24 cellular contexts compared by ENCODE assay signal in the genomic region with DNA sequence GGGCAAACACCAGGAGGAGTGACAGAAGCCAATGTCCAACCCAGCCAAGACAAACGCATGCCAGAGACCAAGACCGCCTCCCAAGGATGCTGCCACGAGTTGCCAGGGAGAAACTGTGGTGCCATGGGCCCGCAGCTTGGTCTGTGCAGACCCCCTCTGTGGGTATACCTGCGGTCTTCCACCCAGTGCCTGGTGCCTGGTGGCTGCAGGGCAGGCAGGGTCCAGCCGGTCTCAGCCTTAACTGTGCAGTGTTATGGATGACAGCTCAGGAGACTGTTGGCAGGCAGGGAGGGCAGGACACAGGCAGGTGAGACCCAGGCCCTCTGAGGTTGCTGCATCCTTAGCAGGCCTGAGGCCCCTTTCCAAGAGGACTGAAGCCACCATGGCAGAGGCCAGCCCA.
A peak's percentile ranks its signal among the peaks of the same experiment; 100 is the strongest.
DNase-seq lines count a peak whose midpoint lies in the region; ATAC-seq, FAIRE-seq and TF ChIP-seq lines count a peak whose summit lies in the region.
"Had no signal": no experiment of that assay in that cellular context is flagged by ENCODE, and none has a peak within 500 bp of the region (broad histone marks: within the 10 kb centered on the region; RNA-seq: fewer than 3 reads in every experiment).

No MANE protein-coding gene starts in this region.

- H3K4ac ChIP-seq in H9 (ENCODE audit: low read depth, low read length): no peak overlapping the region

- no peak overlapping the region for H4K8ac ChIP-seq in H9 (replicated peaks; ENCODE audit: insufficient read length, low read depth, low read length)

- H2AK5ac ChIP-seq in H9 (ENCODE audit: insufficient read length, low read length): no peak overlapping the region

- no peaks in the 10 kb centered on the region for H3K36me3 Mint-ChIP-seq in H9 (ENCODE audit: insufficient read depth in 1 of 3, low read depth in 3 of 3)
- no peaks in the 10 kb centered on the region for H3K36me3 Mint-ChIP-seq in T-helper 17 cell (ENCODE audit: low read depth)
- no peaks in the 10 kb centered on the region for H3K36me3 Mint-ChIP-seq in activated T-helper 17 cell treated with anti-CD3 and anti-CD28 coated beads, Interleukin-2, amount 50 U/mL, for 72 hours (ENCODE audit: low read depth)
- H3K36me3 Mint-ChIP-seq: CD4-positive, CD25-positive, alpha-beta regulatory T cell; CD8-positive, alpha-beta memory T cell had no signal

- H4K20me1 ChIP-seq in H9 (ENCODE audit: control insufficient read depth, insufficient read depth, insufficient read length): no peaks in the 10 kb centered on the region

- WGBS in H9 (ENCODE audit: extremely low coverage, insufficient read length, low lambda C conversion rate): no CpG with 5 or more reads among the region's 6 CpGs
- WGBS in aorta, 2 donors: 78 to 82% methylated on average over 6 of the region's 6 CpGs

- intact Hi-C loops in lower lobe of right lung (cut with DNase I) (no loop called here), aorta (cut with DNase I) (no loop called here)

- H3K27ac Mint-ChIP-seq in H9 (no peak overlapping the region), T-helper 17 cell (peak overlapping the region; percentile 14)
- H3K27ac Mint-ChIP-seq in activated T-helper 17 cell treated with anti-CD3 and anti-CD28 coated beads, Interleukin-2, amount 50 U/mL, for 72 hours: no peak overlapping the region
- H3K27ac Mint-ChIP-seq: HFFc6, IgD-negative memory B cell had no signal

- H4K5ac ChIP-seq in H9 (ENCODE audit: insufficient read length, low read depth, low read length): no peak overlapping the region

- no peak overlapping the region for H3K56ac ChIP-seq in H9 (ENCODE audit: insufficient read length, low read depth, low read length)

- H3K14ac ChIP-seq in H9 (ENCODE audit: insufficient read depth, low read length): no peak overlapping the region

- no peaks in the 10 kb centered on the region for H3K79me2 ChIP-seq in H9 (ENCODE audit: insufficient read depth, low read length)

- H3T11ph ChIP-seq in H9 (ENCODE audit: low read length): no peak overlapping the region

- no peaks in the 10 kb centered on the region for H3K9me3 Mint-ChIP-seq in H9
- H3K9me3 Mint-ChIP-seq in activated T-helper 17 cell treated with anti-CD3 and anti-CD28 coated beads, Interleukin-2, amount 50 U/mL, for 72 hours: no peaks in the 10 kb centered on the region
- H3K9me3 Mint-ChIP-seq: CD4-positive, CD25-positive, alpha-beta regulatory T cell; CD8-positive, alpha-beta memory T cell; HFFc6; IgD-negative memory B cell had no signal

- H3K27me3 ChIP-seq in H9 (ENCODE audit: insufficient read depth, low read length) (no peaks in the 10 kb centered on the region), lower lobe of right lung (ENCODE audit: low read depth) (no peaks in the 10 kb centered on the region), aorta (ENCODE audit: control insufficient read depth in 1 of 2, insufficient read depth in 2 of 2, low read length in 1 of 2) (no peaks in the 10 kb centered on the region)
- H3K27me3 ChIP-seq: BE2C had no signal

- peak; percentile 17 for DNase-seq in H9
- DNase-seq in T-helper 17 cell: no peak
- DNase-seq in lower lobe of right lung: peak; percentile 23
- no peak for DNase-seq in urothelium cell line (ENCODE audit: low spot score)
- no peak for DNase-seq in aorta
- DNase-seq: ACHN; BE2C; C1 segment of cervical spinal cord; CD4-positive, CD25-positive, alpha-beta regulatory T cell; CD8-positive, alpha-beta memory T cell; COR-L47; DMS 273 treated with DMSO at 0.1 percent for 48 hours; DMS53; DND-41; EL; GM23248; HFFc6; KG1 had no signal

- H3K4me1 ChIP-seq in H9 (ENCODE audit: insufficient read depth, low read length) (no peaks in the 10 kb centered on the region), lower lobe of right lung (peaks cover 9% of the 10 kb centered on the region), aorta (ENCODE audit: control insufficient read depth in 1 of 2, insufficient read depth in 2 of 2, low read length in 2 of 2) (no peaks in the 10 kb centered on the region)

- no peak for ATAC-seq in T-helper 17 cell
- no peak for ATAC-seq in lower lobe of right lung
- ATAC-seq in aorta (ENCODE audit: low FRiP score): no peak
- ATAC-seq in activated T-helper 17 cell treated with anti-CD3 and anti-CD28 coated beads, Interleukin-2, amount 50 U/mL, for 72 hours (replicated peaks): no peak
- ATAC-seq in GM19467 (IDR thresholded peaks at IDR 0.05; ENCODE audit: unreplicated experiment): no peak

- no peak overlapping the region for H2BK120ac ChIP-seq in H9 (ENCODE audit: low read depth, low read length, poor library complexity, severe bottlenecking)

- no peak overlapping the region for H2BK15ac ChIP-seq in H9 (ENCODE audit: low read depth, low read length)

- no peak overlapping the region for H2BK12ac ChIP-seq in H9 (ENCODE audit: insufficient read length, low read depth, low read length)

- H3K27me3 Mint-ChIP-seq in H9 (ENCODE audit: low read depth): no peaks in the 10 kb centered on the region
- peaks cover 8% of the 10 kb centered on the region for H3K27me3 Mint-ChIP-seq in T-helper 17 cell
- H3K27me3 Mint-ChIP-seq in activated T-helper 17 cell treated with anti-CD3 and anti-CD28 coated beads, Interleukin-2, amount 50 U/mL, for 72 hours: no peaks in the 10 kb centered on the region

- no peaks in the 10 kb centered on the region for H3K9me3 ChIP-seq in H9 (ENCODE audit: control insufficient read depth, low read depth, low read length)
- H3K9me3 ChIP-seq in T-helper 17 cell (ENCODE audit: control insufficient read depth, low read length, poor library complexity, severe bottlenecking): no peaks in the 10 kb centered on the region
- H3K9me3 ChIP-seq in lower lobe of right lung: no peaks in the 10 kb centered on the region
- H3K9me3 ChIP-seq in aorta (ENCODE audit: control insufficient read depth, low read length): no peaks in the 10 kb centered on the region
- H3K9me3 ChIP-seq: BE2C had no signal

- no peak overlapping the region for H2AFZ ChIP-seq in H9 (ENCODE audit: low read length)
- H2AFZ ChIP-seq: GM23248 had no signal

- TF ChIP-seq CTCF in H9 (conservative IDR thresholded peaks at IDR 0.05) (no peak), lower lobe of right lung (IDR thresholded peaks at IDR 0.05) (no peak)

- H3K4me3 Mint-ChIP-seq in H9 (no peak overlapping the region), T-helper 17 cell (no peak overlapping the region)
- H3K4me3 Mint-ChIP-seq in activated T-helper 17 cell treated with anti-CD3 and anti-CD28 coated beads, Interleukin-2, amount 50 U/mL, for 72 hours: no peak overlapping the region
- H3K4me3 Mint-ChIP-seq: CD4-positive, CD25-positive, alpha-beta regulatory T cell; HFFc6; IgD-negative memory B cell had no signal

- no peak overlapping the region for H3K23ac ChIP-seq in H9 (ENCODE audit: insufficient read length, low read depth, low read length)

- no peak overlapping the region for H2BK20ac ChIP-seq in H9 (ENCODE audit: low read depth, low read length, poor library complexity, severe bottlenecking)

- H3K36me3 ChIP-seq in lower lobe of right lung (no peaks in the 10 kb centered on the region), aorta (ENCODE audit: control insufficient read depth in 1 of 2, insufficient read depth in 2 of 2, low read length in 1 of 2) (no peaks in the 10 kb centered on the region)
- H3K36me3 ChIP-seq: BE2C had no signal

- H3K9ac ChIP-seq in H9 (ENCODE audit: extremely low read depth, insufficient read length, low read length): no peak overlapping the region
- H3K9ac ChIP-seq: GM23248 had no signal

- peak; percentile 50 for FAIRE-seq in urothelium cell line (lab: Jason Lieb, UNC)
- FAIRE-seq: A204.1, GM19239, H54 had no signal

- H3K79me1 ChIP-seq in H9 (ENCODE audit: insufficient read depth, low read depth, low read length, poor library complexity, severe bottlenecking): no peaks in the 10 kb centered on the region

- H3K4me1 Mint-ChIP-seq in H9 (peaks cover 12 to 21% of the 10 kb centered on the region in 2 experiments), T-helper 17 cell (peaks cover 10% of the 10 kb centered on the region)
- peaks cover 3% of the 10 kb centered on the region for H3K4me1 Mint-ChIP-seq in activated T-helper 17 cell treated with anti-CD3 and anti-CD28 coated beads, Interleukin-2, amount 50 U/mL, for 72 hours
- H3K4me1 Mint-ChIP-seq: IgD-negative memory B cell had no signal

- no peak overlapping the region for H3K4me2 ChIP-seq in H9 (ENCODE audit: insufficient read depth, insufficient read length, low read length)

- H3K18ac ChIP-seq in H9 (ENCODE audit: insufficient read length, low read depth, low read length): no peak overlapping the region

- H4K91ac ChIP-seq in H9 (ENCODE audit: insufficient read length, low read depth, low read length): no peak overlapping the region

- H3K4me3 ChIP-seq in lower lobe of right lung: no peak overlapping the region
- no peak overlapping the region for H3K4me3 ChIP-seq in aorta (ENCODE audit: low read length in 2 of 2)
- H3K4me3 ChIP-seq: GM23248 had no signal

- no peaks in the 10 kb centered on the region for H3K23me2 ChIP-seq in H9 (ENCODE audit: insufficient read length, low read depth, low read length, poor library complexity, severe bottlenecking)

- H3K27ac ChIP-seq in H9 (ENCODE audit: insufficient read length, low read depth, low read length) (no peak overlapping the region), lower lobe of right lung (no peak overlapping the region), aorta (ENCODE audit: low read depth in 1 of 2, low read length in 2 of 2) (no peak overlapping the region)
- H3K27ac ChIP-seq: GM23248 had no signal

- no peak overlapping the region for H2BK5ac ChIP-seq in H9 (ENCODE audit: insufficient read length, low read length)

Comparison
In these comparisons a context has a peak if more than half of its experiments do, and no peak if none do; other contexts are left out.
1. DNase-seq: peak in H9 (single experiment) and lower lobe of right lung (single experiment); none in T-helper 17 cell (0 of 3), urothelium cell line (single experiment) and aorta (0 of 2).